1 cellular context compared by ENCODE assay signal in the genomic region with DNA sequence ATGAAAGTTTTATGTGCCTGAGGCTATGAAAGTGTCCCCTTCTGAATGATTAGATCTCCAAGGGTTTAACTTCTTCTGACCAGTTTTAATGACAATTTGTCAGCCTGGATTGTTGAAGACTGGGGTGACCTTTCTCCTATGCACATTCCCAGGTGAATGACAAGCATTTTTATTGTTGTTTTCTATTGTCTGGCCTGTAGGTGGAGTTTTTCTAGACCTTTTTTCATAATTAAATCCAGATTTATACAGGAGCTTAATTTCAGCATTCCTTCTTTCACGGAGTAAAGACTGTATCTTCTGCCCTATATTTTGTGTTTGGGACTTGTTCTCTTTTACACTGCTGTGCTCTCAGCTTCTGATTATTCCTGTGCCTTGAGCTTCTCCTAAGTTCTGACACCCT.
TF ChIP-seq lines count a peak whose summit lies in the region.

No MANE protein-coding gene starts in this region.

TF ChIP-seq in WTC11, 78 proteins besides CTCF, POLR2A, EP300 and RAD21 (continued from another document):
- no peak for TF ChIP-seq CREB1 (CRISPR knock-in tag; IDR thresholded peaks at IDR 0.05)
